19 cellular contexts compared by ENCODE assay signal in genomic region chr9:129868033-129868395, GRCh38. TPM values are rescaled to one million over a fixed set of nuclear protein-coding genes. Genes with fewer than 3 reads are reported as not detected.
DNase-seq lines count a peak whose midpoint lies in the region; ATAC-seq lines count a peak whose summit lies in the region.
"Had no signal": no experiment of that assay in that cellular context is flagged by ENCODE, and none has a peak within 500 bp of the region (broad histone marks: within the 10 kb centered on the region; RNA-seq: fewer than 3 reads in every experiment).

No MANE protein-coding gene starts in this region.

- CTCF ChIA-PET in CD4-positive, alpha-beta memory T cell (lab: Charles Lee; ENCODE audit: partially characterized antibody) = interaction anchor here (0.8 to 5.5 kb wide), 4 partner anchors 11 to 32 kb away, joined by 3 to 34 read pairs (median 3); no protein-coding TSS in a partner anchor

- H3K27me3 ChIP-seq in CD4-positive, alpha-beta memory T cell (ENCODE audit: insufficient read depth, low read length) = no peaks in the 10 kb centered on the region
- H3K27me3 ChIP-seq in H7 (ENCODE audit: control insufficient read depth, insufficient read depth, low read length) = no peaks in the 10 kb centered on the region
- H3K27me3 ChIP-seq: tibial artery had no signal

- H3K36me3 ChIP-seq in CD4-positive, alpha-beta memory T cell (ENCODE audit: insufficient read depth, low read length) = no peaks in the 10 kb centered on the region
- H3K36me3 ChIP-seq in H7 (replicated peaks; ENCODE audit: control insufficient read depth, insufficient read depth, low read length) = no peaks in the 10 kb centered on the region; the same call in 1 of the 2 replicates

- no peaks in the 10 kb centered on the region for H3K9me3 ChIP-seq in CD4-positive, alpha-beta memory T cell (ENCODE audit: control insufficient read depth in 1 of 2, low read length in 2 of 2)
- H3K9me3 ChIP-seq: tibial artery had no signal

- POLR2A ChIA-PET in CD4-positive, alpha-beta memory T cell (lab: Charles Lee; ENCODE audit: partially characterized antibody) = interaction anchor here (0.8 to 16.5 kb wide), 11 partner anchors 19 to 260 kb away, joined by 3 to 423 read pairs (median 7); partner anchors contain the start of genes C9orf78, GPR107 and USP20

- peaks cover 42% of the 10 kb centered on the region for H3K36me3 Mint-ChIP-seq in activated CD4-positive, alpha-beta T cell treated with anti-CD3 and anti-CD28 coated beads, Interleukin-2, amount 10 ng/mL, durations not matched to agents 24 days and 14 days (ENCODE audit: low read depth)
- H3K36me3 Mint-ChIP-seq in CD4-positive, alpha-beta memory T cell = peaks cover 37 to 41% of the 10 kb centered on the region in 2 donors
- peaks cover 50% of the 10 kb centered on the region for H3K36me3 Mint-ChIP-seq in activated T-helper 17 cell treated with anti-CD3 and anti-CD28 coated beads, Interleukin-2, amount 50 U/mL, for 72 hours (ENCODE audit: low read depth)
- H3K36me3 Mint-ChIP-seq in memory B cell = peaks cover 10% of the 10 kb centered on the region

- intact Hi-C loops in activated CD4-positive, alpha-beta T cell treated with anti-CD3 and anti-CD28 coated beads, Interleukin-2, amount 10 ng/mL, durations not matched to agents 24 days and 14 days (cut with micrococcal nuclease) = loop anchor here (2.0 kb wide), 1 partner anchor 17 kb away; no protein-coding TSS in a partner anchor
- intact Hi-C loops in CD4-positive, alpha-beta memory T cell (cut with micrococcal nuclease) = no loop called here

- DNase-seq in activated CD4-positive, alpha-beta T cell treated with anti-CD3 and anti-CD28 coated beads, Interleukin-2, amount 10 ng/mL, durations not matched to agents 24 days and 14 days = no peak
- DNase-seq in activated CD4-positive, alpha-beta T cell treated with anti-CD3 and anti-CD28 coated beads, Interleukin-2, amount 50 U/mL, for 48 hours = no peak
- peak in 1 of 5 donors; percentile 51 for DNase-seq in CD4-positive, alpha-beta memory T cell
- no peak for DNase-seq in memory B cell (ENCODE audit: low spot score in 2 of 2)
- DNase-seq in H7 = no peak
- no peak for DNase-seq in SIG-M5 (lab: John Stamatoyannopoulos, UW)
- DNase-seq: amniotic stem cell, kidney glomerular epithelial cell, NCI-H1105, NCI-H2029, NCI-H2227 treated with DMSO at 0.1 percent for 48 hours, NCI-H82, occipital lobe, retina, tibial artery had no signal

- H3K27ac Mint-ChIP-seq in activated CD4-positive, alpha-beta T cell treated with anti-CD3 and anti-CD28 coated beads, Interleukin-2, amount 10 ng/mL, durations not matched to agents 24 days and 14 days = peak overlapping the region; percentile 89
- peak overlapping the region; percentile 74 to 98 (median 92) for H3K27ac Mint-ChIP-seq in CD4-positive, alpha-beta memory T cell
- H3K27ac Mint-ChIP-seq in activated T-helper 17 cell treated with anti-CD3 and anti-CD28 coated beads, Interleukin-2, amount 50 U/mL, for 72 hours = peak overlapping the region; percentile 91
- H3K27ac Mint-ChIP-seq in memory B cell = peak overlapping the region; percentile 31
- H3K27ac Mint-ChIP-seq: B cell had no signal

- H3K4me3 ChIP-seq in CD4-positive, alpha-beta memory T cell (ENCODE audit: low read length in 2 of 2) = no peak overlapping the region
- H3K4me3 ChIP-seq in H7 (ENCODE audit: insufficient read depth, low read depth, low read length) = no peak overlapping the region
- H3K4me3 ChIP-seq: smooth muscle cell, tibial artery had no signal

- H3K27me3 Mint-ChIP-seq in activated CD4-positive, alpha-beta T cell treated with anti-CD3 and anti-CD28 coated beads, Interleukin-2, amount 10 ng/mL, durations not matched to agents 24 days and 14 days = no peaks in the 10 kb centered on the region
- H3K27me3 Mint-ChIP-seq in CD4-positive, alpha-beta memory T cell = no peaks in the 10 kb centered on the region
- no peaks in the 10 kb centered on the region for H3K27me3 Mint-ChIP-seq in activated T-helper 17 cell treated with anti-CD3 and anti-CD28 coated beads, Interleukin-2, amount 50 U/mL, for 72 hours
- H3K27me3 Mint-ChIP-seq in memory B cell = no peaks in the 10 kb centered on the region
- H3K27me3 Mint-ChIP-seq: B cell had no signal

- no peak overlapping the region for H3K4me3 Mint-ChIP-seq in activated CD4-positive, alpha-beta T cell treated with anti-CD3 and anti-CD28 coated beads, Interleukin-2, amount 10 ng/mL, durations not matched to agents 24 days and 14 days
- peak overlapping the region in 4 of 8 donors; percentile 46 to 59 (median 52) for H3K4me3 Mint-ChIP-seq in CD4-positive, alpha-beta memory T cell
- peak overlapping the region; percentile 79 for H3K4me3 Mint-ChIP-seq in activated T-helper 17 cell treated with anti-CD3 and anti-CD28 coated beads, Interleukin-2, amount 50 U/mL, for 72 hours
- no peak overlapping the region for H3K4me3 Mint-ChIP-seq in memory B cell
- H3K4me3 Mint-ChIP-seq: B cell had no signal

- peak overlapping the region; percentile 90 for H3K27ac ChIP-seq in CD4-positive, alpha-beta memory T cell (ENCODE audit: low read depth, low read length)
- H3K27ac ChIP-seq: tibial artery had no signal

- peaks cover 65% of the 10 kb centered on the region for H3K4me1 Mint-ChIP-seq in activated CD4-positive, alpha-beta T cell treated with anti-CD3 and anti-CD28 coated beads, Interleukin-2, amount 10 ng/mL, durations not matched to agents 24 days and 14 days
- peaks cover 51 to 94% (median 79%) of the 10 kb centered on the region in 4 donors for H3K4me1 Mint-ChIP-seq in CD4-positive, alpha-beta memory T cell
- peaks cover 34% of the 10 kb centered on the region for H3K4me1 Mint-ChIP-seq in activated T-helper 17 cell treated with anti-CD3 and anti-CD28 coated beads, Interleukin-2, amount 50 U/mL, for 72 hours
- peaks cover 10% of the 10 kb centered on the region for H3K4me1 Mint-ChIP-seq in memory B cell

- peaks cover 99% of the 10 kb centered on the region for H3K4me1 ChIP-seq in CD4-positive, alpha-beta memory T cell (ENCODE audit: insufficient read depth, low read length)
- H3K4me1 ChIP-seq: tibial artery had no signal

- no peak for ATAC-seq in activated T-helper 17 cell treated with anti-CD3 and anti-CD28 coated beads, Interleukin-2, amount 50 U/mL, for 72 hours (replicated peaks)
- ATAC-seq in memory B cell (ENCODE audit: low read depth) = no peak
- no peak for ATAC-seq in GM21717 (IDR thresholded peaks at IDR 0.05; ENCODE audit: unreplicated experiment)

- H3K9me3 Mint-ChIP-seq in activated CD4-positive, alpha-beta T cell treated with anti-CD3 and anti-CD28 coated beads, Interleukin-2, amount 10 ng/mL, durations not matched to agents 24 days and 14 days = no peaks in the 10 kb centered on the region
- no peaks in the 10 kb centered on the region for H3K9me3 Mint-ChIP-seq in CD4-positive, alpha-beta memory T cell
- H3K9me3 Mint-ChIP-seq in activated T-helper 17 cell treated with anti-CD3 and anti-CD28 coated beads, Interleukin-2, amount 50 U/mL, for 72 hours = no peaks in the 10 kb centered on the region
- no peaks in the 10 kb centered on the region for H3K9me3 Mint-ChIP-seq in memory B cell

RNA-seq across cellular contexts. Expression of gene USP20, which starts 32.8 kb away (rescaled TPM):
- total RNA-seq in activated CD4-positive, alpha-beta T cell treated with anti-CD3 and anti-CD28 coated beads, Interleukin-2, amount 10 ng/mL, durations not matched to agents 24 days and 14 days = 44.3 and 47.2 TPM in 2 replicates
- 100 to 1,000 TPM; 123 to 132 TPM for total RNA-seq in CD4-positive, alpha-beta memory T cell
- polyA plus RNA-seq in CD4-positive, alpha-beta memory T cell = 10 to 100 TPM; 36.5 to 55.9 TPM
- total RNA-seq in activated T-helper 17 cell treated with anti-CD3 and anti-CD28 coated beads, Interleukin-2, amount 50 U/mL, for 72 hours = 10 to 100 TPM; 50.1 to 52.5 TPM
- 15.8 and 16.3 TPM in 2 replicates for total RNA-seq in H7 (2014; rRNA removed; shearing (Covaris generic))

RNA-seq across cellular contexts. Expression of gene C9orf78, which starts 32.9 kb away (rescaled TPM):
- 59.9 and 60.9 TPM in 2 replicates for total RNA-seq in activated CD4-positive, alpha-beta T cell treated with anti-CD3 and anti-CD28 coated beads, Interleukin-2, amount 10 ng/mL, durations not matched to agents 24 days and 14 days
- 10 to 100 TPM; 95.5 to 96.9 TPM for total RNA-seq in CD4-positive, alpha-beta memory T cell
- polyA plus RNA-seq in CD4-positive, alpha-beta memory T cell = 100 to 1,000 TPM; 204 to 206 TPM
- total RNA-seq in activated T-helper 17 cell treated with anti-CD3 and anti-CD28 coated beads, Interleukin-2, amount 50 U/mL, for 72 hours = 10 to 100 TPM; 23.4 to 73.3 TPM
- total RNA-seq in H7 (2014; rRNA removed; shearing (Covaris generic)) = 39.7 and 47.0 TPM in 2 replicates

RNA-seq across cellular contexts. Expression of gene TOR1A, which starts 44.1 kb away (rescaled TPM):
- total RNA-seq in activated CD4-positive, alpha-beta T cell treated with anti-CD3 and anti-CD28 coated beads, Interleukin-2, amount 10 ng/mL, durations not matched to agents 24 days and 14 days = 55.1 and 60.5 TPM in 2 replicates
- 10 to 100 TPM; 39.8 to 41.9 TPM for total RNA-seq in CD4-positive, alpha-beta memory T cell
- polyA plus RNA-seq in CD4-positive, alpha-beta memory T cell = 10 to 100 TPM; 66.3 to 82.5 TPM
- total RNA-seq in activated T-helper 17 cell treated with anti-CD3 and anti-CD28 coated beads, Interleukin-2, amount 50 U/mL, for 72 hours = 10 to 100 TPM; 27.3 to 51.7 TPM
- 22.9 and 27.1 TPM in 2 replicates for total RNA-seq in H7 (2014; rRNA removed; shearing (Covaris generic))

Comparison
In these comparisons a context has a peak if more than half of its experiments do, and no peak if none do; other contexts are left out.
1. H3K27ac Mint-ChIP-seq: peak in every context shown above with its lines; median percentile 92 in CD4-positive, alpha-beta memory T cell; 91 in activated T-helper 17 cell treated with anti-CD3 and anti-CD28 coated beads, Interleukin-2, amount 50 U/mL, for 72 hours; 89 in activated CD4-positive, alpha-beta T cell treated with anti-CD3 and anti-CD28 coated beads, Interleukin-2, amount 10 ng/mL, durations not matched to agents 24 days and 14 days; 31 in memory B cell.